In the genomic region with DNA sequence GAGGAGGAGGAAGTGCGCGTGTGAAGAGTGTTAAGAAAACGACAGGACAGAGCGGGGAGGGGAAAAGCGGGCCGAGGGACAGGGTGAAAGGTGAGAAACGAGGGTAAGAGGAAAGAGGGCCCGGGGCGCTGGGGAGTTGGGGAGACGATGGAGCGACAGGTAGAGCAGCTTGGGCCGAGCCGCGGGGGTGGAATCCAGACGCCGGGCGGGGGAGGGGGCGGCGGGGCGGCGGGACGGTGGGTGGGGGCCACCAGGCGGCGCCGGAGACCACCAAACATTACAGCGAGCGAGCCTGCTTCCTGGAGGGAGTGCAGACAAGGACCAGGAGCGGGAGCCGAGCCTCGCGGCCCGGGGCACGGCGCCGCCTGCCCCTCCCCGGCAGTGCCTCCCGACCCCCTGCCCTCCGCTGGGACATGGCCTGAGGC, we compare ENCODE assay signal across 8 cellular contexts. TPM values are rescaled to one million over a fixed set of nuclear protein-coding genes. Genes with fewer than 3 reads are reported as not detected.
DNase-seq lines count a peak whose midpoint lies in the region; ATAC-seq and TF ChIP-seq lines count a peak whose summit lies in the region.
"Not testable (repeated sequence)": the region's sequence is repeated elsewhere in the genome, so short reads cannot be mapped to it uniquely, and the experiment has no call there.

No MANE protein-coding gene starts in this region.

- not testable (repeated sequence) for H3K36me3 Mint-ChIP-seq in CD8-positive, alpha-beta memory T cell; activated naive CD4-positive, alpha-beta T cell treated with anti-CD3 and anti-CD28 coated beads, Interleukin-2, amount 10 ng/mL, durations not matched to agents 7 days and 5 days

- intact Hi-C loops in esophagus muscularis mucosa (cut with DNase I): not testable (repeated sequence)

- WGBS in esophagus muscularis mucosa: 0% methylated on average over 7 of the region's 38 CpGs

- H3K27me3 ChIP-seq in CD8-positive, alpha-beta memory T cell (ENCODE audit: insufficient read depth, low read length, poor library complexity, severe bottlenecking); esophagus muscularis mucosa; mucosa of rectum (ENCODE audit: control insufficient read depth in 2 of 2, insufficient read depth in 2 of 2, low read length in 2 of 2): not testable (repeated sequence)

- H3K4me3 Mint-ChIP-seq in CD8-positive, alpha-beta memory T cell: peak overlapping the region; percentile 87 to 98 (median 94)
- H3K4me3 Mint-ChIP-seq in activated naive CD4-positive, alpha-beta T cell treated with anti-CD3 and anti-CD28 coated beads, Interleukin-2, amount 10 ng/mL, durations not matched to agents 7 days and 5 days: peak overlapping the region; percentile 96

- H3K9me3 ChIP-seq in CD8-positive, alpha-beta memory T cell (ENCODE audit: low read length); esophagus muscularis mucosa; mucosa of rectum (ENCODE audit: control insufficient read depth in 2 of 2, low read length in 2 of 2): not testable (repeated sequence)

- not testable (repeated sequence) for TF ChIP-seq EP300 in esophagus muscularis mucosa (IDR thresholded peaks at IDR 0.05)

- H3K27ac Mint-ChIP-seq in CD8-positive, alpha-beta memory T cell: peak overlapping the region in 6 of 8 donors; percentile 84 to 98 (median 92)
- peak overlapping the region; percentile 68 for H3K27ac Mint-ChIP-seq in activated naive CD4-positive, alpha-beta T cell treated with anti-CD3 and anti-CD28 coated beads, Interleukin-2, amount 10 ng/mL, durations not matched to agents 7 days and 5 days

- peak in 3 of 5 donors; percentile 12 to 49 (median 27) for DNase-seq in CD8-positive, alpha-beta memory T cell
- peak; percentile 2 for DNase-seq in RPMI8226
- peak; percentile 23 for DNase-seq in activated naive CD4-positive, alpha-beta T cell treated with anti-CD3 and anti-CD28 coated beads, Interleukin-2, amount 10 ng/mL, durations not matched to agents 7 days and 5 days
- DNase-seq in esophagus muscularis mucosa (ENCODE audit: extremely low spot score): not testable (repeated sequence)
- peak in 4 of 6 experiments; percentile 2 to 23 (median 9) for DNase-seq in stimulated activated naive CD4-positive, alpha-beta T cell (lab: John Stamatoyannopoulos, UW)

- TF ChIP-seq CTCF in esophagus muscularis mucosa (IDR thresholded peaks at IDR 0.05): peak in 2 of 3 experiments; percentile 18 to 32

- not testable (repeated sequence) for H3K9ac ChIP-seq in mucosa of rectum (ENCODE audit: low read depth in 1 of 2, low read length in 2 of 2)

- CTCF ChIA-PET in CD8-positive, alpha-beta memory T cell (lab: Charles Lee); activated naive CD4-positive, alpha-beta T cell treated with anti-CD3 and anti-CD28 coated beads, Interleukin-2, amount 10 ng/mL, durations not matched to agents 7 days and 5 days (lab: Charles Lee): not testable (repeated sequence)

- not testable (repeated sequence) for H3K4me1 ChIP-seq in CD8-positive, alpha-beta memory T cell (ENCODE audit: insufficient read depth, low read length); mucosa of rectum (ENCODE audit: control insufficient read depth in 2 of 2, insufficient read depth in 2 of 2, low read length in 2 of 2)
- H3K4me1 ChIP-seq in esophagus muscularis mucosa: peaks cover 4 to 24% (median 14%) of the 10 kb centered on the region in 4 donors

- POLR2A ChIA-PET in CD8-positive, alpha-beta memory T cell (lab: Charles Lee): not testable (repeated sequence)

- TF ChIP-seq POLR2A in esophagus muscularis mucosa (IDR thresholded peaks at IDR 0.05; ENCODE audit: low read depth): not testable (repeated sequence)

- H3K4me3 ChIP-seq in CD8-positive, alpha-beta memory T cell (ENCODE audit: low read length): not testable (repeated sequence)
- H3K4me3 ChIP-seq in esophagus muscularis mucosa: peak overlapping the region; percentile 57 to 69 (median 58)
- H3K4me3 ChIP-seq in mucosa of rectum (ENCODE audit: low read length in 2 of 2): peak overlapping the region in 1 of 2 donors; percentile 35

- ATAC-seq in GM21515 (IDR thresholded peaks at IDR 0.05; ENCODE audit: unreplicated experiment) (peak; percentile 7), HG03108 (IDR thresholded peaks at IDR 0.05; ENCODE audit: unreplicated experiment) (peak; percentile 10)

- H3K27ac ChIP-seq in CD8-positive, alpha-beta memory T cell (ENCODE audit: low read depth, low read length): peak overlapping the region; percentile 38
- H3K27ac ChIP-seq in esophagus muscularis mucosa (replicated peaks in 1 of 4) (peak overlapping the region; percentile 81 to 91 (median 88)), mucosa of rectum (ENCODE audit: low read depth in 2 of 2, low read length in 2 of 2) (peak overlapping the region; percentile 78 to 80)

- peaks cover 26 to 40% (median 35%) of the 10 kb centered on the region in 3 donors for H3K4me1 Mint-ChIP-seq in CD8-positive, alpha-beta memory T cell
- peaks cover 32% of the 10 kb centered on the region for H3K4me1 Mint-ChIP-seq in activated naive CD4-positive, alpha-beta T cell treated with anti-CD3 and anti-CD28 coated beads, Interleukin-2, amount 10 ng/mL, durations not matched to agents 7 days and 5 days

- H3K27me3 Mint-ChIP-seq in CD8-positive, alpha-beta memory T cell; activated naive CD4-positive, alpha-beta T cell treated with anti-CD3 and anti-CD28 coated beads, Interleukin-2, amount 10 ng/mL, durations not matched to agents 7 days and 5 days: not testable (repeated sequence)

- H3K36me3 ChIP-seq in CD8-positive, alpha-beta memory T cell (ENCODE audit: insufficient read depth, low read length); esophagus muscularis mucosa; mucosa of rectum (ENCODE audit: control insufficient read depth in 2 of 2, insufficient read depth in 2 of 2, low read length in 2 of 2): not testable (repeated sequence)

- not testable (repeated sequence) for H3K9me3 Mint-ChIP-seq in CD8-positive, alpha-beta memory T cell; activated naive CD4-positive, alpha-beta T cell treated with anti-CD3 and anti-CD28 coated beads, Interleukin-2, amount 10 ng/mL, durations not matched to agents 7 days and 5 days

RNA-seq across cellular contexts. Expression of a gene that starts 0.9 kb away (rescaled TPM):
- total RNA-seq in CD8-positive, alpha-beta memory T cell: under 1 TPM; 0.11 to 0.20 TPM
- polyA plus RNA-seq in CD8-positive, alpha-beta memory T cell: not detected
- not detected for total RNA-seq in esophagus muscularis mucosa
